Comparison of ENCODE assay signal across 8 cellular contexts in genomic region chr12:66303316-66303804, GRCh38. TPM values are rescaled to one million over a fixed set of nuclear protein-coding genes. Genes with fewer than 3 reads are reported as not detected.
A peak's percentile ranks its signal among the peaks of the same experiment; 100 is the strongest.
DNase-seq lines count a peak whose midpoint lies in the region; ATAC-seq, FAIRE-seq and TF ChIP-seq lines count a peak whose summit lies in the region.
"Not testable (repeated sequence)": the region's sequence is repeated elsewhere in the genome, so short reads cannot be mapped to it uniquely, and the experiment has no call there.

No MANE protein-coding gene starts in this region.

- not testable (repeated sequence) for H3K9me3 ChIP-seq in CD8-positive, alpha-beta memory T cell (ENCODE audit: low read length); HUES48 (ENCODE audit: control insufficient read depth, insufficient read depth, low read length); HepG2 (ENCODE audit: low read length)

- TF ChIP-seq CTCF in bronchial epithelial cell (IDR thresholded peaks at IDR 0.05; ENCODE audit: insufficient read depth, low read length, severe bottlenecking); HepG2 (CRISPR knock-in tag; IDR thresholded peaks at IDR 0.05): not testable (repeated sequence)

- H2AFZ ChIP-seq in HepG2 (ENCODE audit: low read length), result not testable (repeated sequence)

- peak overlapping the region; percentile 89 for H3K4me2 ChIP-seq in HepG2 (ENCODE audit: low read depth, low read length)

- DNase-seq in CD8-positive, alpha-beta memory T cell, result peak in 2 of 5 donors; percentile 56 to 65
- peak; percentile 51 for DNase-seq in activated CD4-positive, alpha-beta T cell treated with anti-CD3 and anti-CD28 coated beads for 36 hours
- peak; percentile 45 for DNase-seq in bronchial epithelial cell (ENCODE audit: low read depth)
- not testable (repeated sequence) for DNase-seq in HepG2 (ENCODE audit: low spot score)
- peak; percentile 12 for DNase-seq in stimulated activated CD4-positive, alpha-beta T cell treated with anti-CD3 and anti-CD28 coated beads, Interleukin-1b, Interleukin-23, amount 100 ng/mL, for 48 hours

- BruUV-seq in HepG2 (replicated peaks; lab: Mats Ljungman, UMichigan), result not testable (repeated sequence)

- peaks cover 12% of the 10 kb centered on the region for H3K36me3 ChIP-seq in CD8-positive, alpha-beta memory T cell (ENCODE audit: insufficient read depth, low read length)
- peaks cover 25% of the 10 kb centered on the region for H3K36me3 ChIP-seq in HUES48 (ENCODE audit: control insufficient read depth, insufficient read depth, low read length)
- not testable (repeated sequence) for H3K36me3 ChIP-seq in bronchial epithelial cell (ENCODE audit: control insufficient read depth, insufficient read depth, low read length); HepG2 (replicated peaks in 1 of 2; ENCODE audit: control insufficient read depth in 1 of 2, insufficient read depth in 2 of 2, low read length in 2 of 2)

- not testable (repeated sequence) for TF ChIP-seq RAD21 in HepG2 (CRISPR knock-in tag; IDR thresholded peaks at IDR 0.05)

- H4K20me1 ChIP-seq in HepG2 (ENCODE audit: insufficient read depth, low read length), result not testable (repeated sequence)

- H3K4me1 Mint-ChIP-seq in CD8-positive, alpha-beta memory T cell, result peaks cover 45 to 62% (median 56%) of the 10 kb centered on the region in 3 donors
- H3K4me1 Mint-ChIP-seq in activated CD4-positive, alpha-beta T cell treated with anti-CD3 and anti-CD28 coated beads for 36 hours, result peaks cover 43% of the 10 kb centered on the region

- H3K79me2 ChIP-seq in HepG2 (ENCODE audit: insufficient read depth, low read length), result not testable (repeated sequence)

- not testable (repeated sequence) for TF ChIP-seq EP300 in HepG2 (IDR thresholded peaks at IDR 0.05; ENCODE audit: low read depth in 2 of 2, low read length in 2 of 2); HepG2 (CRISPR knock-in tag; IDR thresholded peaks at IDR 0.05; ENCODE audit: borderline replicate concordance)

- H3K36me3 Mint-ChIP-seq in CD8-positive, alpha-beta memory T cell, result peaks cover 7 to 50% (median 15%) of the 10 kb centered on the region in 3 donors
- H3K36me3 Mint-ChIP-seq in activated CD4-positive, alpha-beta T cell treated with anti-CD3 and anti-CD28 coated beads for 36 hours (ENCODE audit: low read depth), result peaks cover 43% of the 10 kb centered on the region

- peak overlapping the region; percentile 89 to 99 (median 96) for H3K27ac Mint-ChIP-seq in CD8-positive, alpha-beta memory T cell
- H3K27ac Mint-ChIP-seq in activated CD4-positive, alpha-beta T cell treated with anti-CD3 and anti-CD28 coated beads for 36 hours, result peak overlapping the region; percentile 100

- peak; percentile 38 for ATAC-seq in GM19324 (IDR thresholded peaks at IDR 0.05; ENCODE audit: low FRiP score, unreplicated experiment)
- peak; percentile 38 for ATAC-seq in HG02642 (IDR thresholded peaks at IDR 0.05; ENCODE audit: poor library complexity, unreplicated experiment)
- peak; percentile 72 for ATAC-seq in activated CD4-positive, alpha-beta T cell treated with anti-CD3 and anti-CD28 coated beads for 36 hours
- not testable (repeated sequence) for ATAC-seq in HepG2

- H3K9ac ChIP-seq in HUES48 (ENCODE audit: low read depth, low read length); HepG2 (ENCODE audit: insufficient read depth, low read depth, low read length): not testable (repeated sequence)

- peak overlapping the region; percentile 93 to 100 (median 97) for H3K4me3 Mint-ChIP-seq in CD8-positive, alpha-beta memory T cell
- H3K4me3 Mint-ChIP-seq in activated CD4-positive, alpha-beta T cell treated with anti-CD3 and anti-CD28 coated beads for 36 hours, result peak overlapping the region; percentile 96

- not testable (repeated sequence) for TF ChIP-seq POLR2A in HepG2 (IDR thresholded peaks at IDR 0.05; ENCODE audit: insufficient read depth in 1 of 2, low read depth in 2 of 2, low read length in 2 of 2)

- not testable (repeated sequence) for H3K27me3 Mint-ChIP-seq in CD8-positive, alpha-beta memory T cell; activated CD4-positive, alpha-beta T cell treated with anti-CD3 and anti-CD28 coated beads for 36 hours

- in situ Hi-C loops in HepG2 (cut with HindIII; ENCODE audit: extremely low pct_ligation_motif_present, low pct_unique_long_range_greater_than_20kb), result not testable (repeated sequence)

- H3K4me3 ChIP-seq in CD8-positive, alpha-beta memory T cell (ENCODE audit: low read length), result peak overlapping the region; percentile 96
- peak overlapping the region; percentile 88 for H3K4me3 ChIP-seq in HUES48 (ENCODE audit: low read depth, low read length)
- not testable (repeated sequence) for H3K4me3 ChIP-seq in bronchial epithelial cell (ENCODE audit: low read depth, low read length)
- peak overlapping the region in 1 of 3 experiments; percentile 89; a peak in 2 of 6 replicates for H3K4me3 ChIP-seq in HepG2 (replicated peaks in 1 of 3; ENCODE audit: insufficient read depth in 1 of 3, low read depth in 2 of 3, low read length in 3 of 3)

- POLR2A ChIA-PET in CD8-positive, alpha-beta memory T cell (lab: Charles Lee), result interaction anchor here (0.7 to 3.5 kb wide), 6 partner anchors 12 to 172 kb away, joined by 5 to 26 read pairs (median 8); partner anchors contain the start of gene LLPH
- POLR2A ChIA-PET in activated CD4-positive, alpha-beta T cell treated with anti-CD3 and anti-CD28 coated beads for 36 hours (lab: Charles Lee), result interaction anchor here (0.7 to 1.4 kb wide), 4 partner anchors 11 to 133 kb away, joined by 3 to 8 read pairs (median 3); partner anchors contain the start of gene TMBIM4
- POLR2A ChIA-PET in HepG2 (lab: Yijun Ruan, JAX), result interaction anchor here (1.1 kb wide), 1 partner anchor 9 kb away, joined by 3 read pairs; no protein-coding TSS in a partner anchor

- 93% methylated on average over 14 of the region's 14 CpGs for WGBS in HepG2 (ENCODE audit: low lambda C conversion rate)

- H3K27ac ChIP-seq in CD8-positive, alpha-beta memory T cell (ENCODE audit: low read depth, low read length), result peak overlapping the region; percentile 82
- not testable (repeated sequence) for H3K27ac ChIP-seq in HUES48 (ENCODE audit: low read depth, low read length); HepG2 (ENCODE audit: extremely low read length, insufficient read depth, low read length)

- H3K4me1 ChIP-seq in CD8-positive, alpha-beta memory T cell (ENCODE audit: insufficient read depth, low read length), result peaks cover 38% of the 10 kb centered on the region
- H3K4me1 ChIP-seq in HUES48 (ENCODE audit: control insufficient read depth, insufficient read depth, low read length), result not testable (repeated sequence)
- peaks cover 25% of the 10 kb centered on the region for H3K4me1 ChIP-seq in HepG2 (ENCODE audit: insufficient read depth, low read length)

- CTCF ChIA-PET in CD8-positive, alpha-beta memory T cell (lab: Charles Lee), result interaction anchor here (0.9 to 2.1 kb wide), 6 partner anchors 10 to 34 kb away, joined by 3 to 8 read pairs (median 4); no protein-coding TSS in a partner anchor
- CTCF ChIA-PET in activated CD4-positive, alpha-beta T cell treated with anti-CD3 and anti-CD28 coated beads for 36 hours (lab: Charles Lee), result interaction anchor here (0.8 to 2.5 kb wide), 4 partner anchors 25 to 134 kb away, joined by 3 to 7 read pairs (median 4); no protein-coding TSS in a partner anchor
- CTCF ChIA-PET in HepG2 (lab: Yijun Ruan, JAX; ENCODE audit: low intra/inter-chr PET ratio, low total read pairs), result not testable (repeated sequence)

- not testable (repeated sequence) for H3K9me3 Mint-ChIP-seq in CD8-positive, alpha-beta memory T cell; activated CD4-positive, alpha-beta T cell treated with anti-CD3 and anti-CD28 coated beads for 36 hours (ENCODE audit: low read depth)

- not testable (repeated sequence) for H3K27me3 ChIP-seq in CD8-positive, alpha-beta memory T cell (ENCODE audit: insufficient read depth, low read length, poor library complexity, severe bottlenecking); HUES48 (ENCODE audit: control insufficient read depth, insufficient read depth, low read length); bronchial epithelial cell (ENCODE audit: control insufficient read depth, insufficient read depth, low read length); HepG2 (ENCODE audit: control insufficient read depth in 1 of 2, insufficient read depth in 2 of 2, low read length in 2 of 2)

- not testable (repeated sequence) for FAIRE-seq in bronchial epithelial cell (lab: Jason Lieb, UNC); HepG2 (lab: Jason Lieb, UNC)

- intact Hi-C loops in activated CD4-positive, alpha-beta T cell treated with anti-CD3 and anti-CD28 coated beads for 36 hours (cut with DNase I, micrococcal nuclease), result loop anchor here (1.0 to 10.0 kb wide), 7 partner anchors 35 to 1899 kb away; partner anchors contain the start of genes CAND1 (in 1 of the 2), LLPH (in 1 of the 2), RASSF3 (in 1 of the 2) and XPOT (in 1 of the 2)
- intact Hi-C loops in HepG2 (cut with micrococcal nuclease; ENCODE audit: unreplicated experiment), result not testable (repeated sequence)

RNA-seq across cellular contexts. Expression of gene HELB, which starts 1.1 kb away (rescaled TPM):
- 10 to 100 TPM; 13.8 to 14.2 TPM for total RNA-seq in CD8-positive, alpha-beta memory T cell
- 29.4 TPM for polyA plus RNA-seq in CD8-positive, alpha-beta memory T cell
- total RNA-seq in activated CD4-positive, alpha-beta T cell treated with anti-CD3 and anti-CD28 coated beads for 36 hours, result 10 to 100 TPM; 21.0 to 23.6 TPM
- total RNA-seq in bronchial epithelial cell, result 2.2 and 2.6 TPM in 2 replicates
- 3.7 and 4.5 TPM in 2 replicates for total RNA-seq in HepG2 (2016; rRNA removed; fragmentation: Illumina TruSeq; extraction: Trizol)
- total RNA-seq in HepG2 (2016; cell fraction: cytosol; rRNA removed; fragmentation: Illumina TruSeq; extraction: Trizol; ENCODE audit: low read depth), result 0.40 and 0.44 TPM in 2 replicates
- 3.0 and 4.9 TPM in 2 replicates for total RNA-seq in HepG2 (2016; cell fraction: insoluble cytoplasmic fraction; rRNA removed; fragmentation: Illumina TruSeq; extraction: Trizol)
- 0.96 and 1.1 TPM in 2 replicates for total RNA-seq in HepG2 (2016; cell fraction: membrane; rRNA removed; fragmentation: Illumina TruSeq; extraction: Trizol)
- total RNA-seq in HepG2 (2016; cell fraction: nucleus; rRNA removed; fragmentation: Illumina TruSeq; extraction: Trizol), result 5.6 and 6.5 TPM in 2 replicates
- 1.4 and 1.7 TPM in 2 replicates for polyA plus RNA-seq in HepG2 (2011; rRNA removed)
- polyA plus RNA-seq in HepG2 (2011; cell fraction: cytosol; rRNA removed), result 0.67 and 0.96 TPM in 2 replicates
- 1.9 and 2.0 TPM in 2 replicates for polyA plus RNA-seq in HepG2 (2011; cell fraction: nucleus; rRNA removed)
- polyA plus RNA-seq in HepG2 (2012), result 0.64 and 0.81 TPM in 2 replicates
- 0.03 and 0.05 TPM in 2 replicates for polyA plus RNA-seq in HepG2 (2016; cell fraction: cytosol; fragmentation: Illumina TruSeq; extraction: Trizol; ENCODE audit: low read depth)
- polyA plus RNA-seq in HepG2 (2016; cell fraction: insoluble cytoplasmic fraction; fragmentation: Illumina TruSeq; extraction: Trizol; ENCODE audit: low read depth), result 0.64 and 0.69 TPM in 2 replicates
- polyA plus RNA-seq in HepG2 (2016; cell fraction: membrane; fragmentation: Illumina TruSeq; extraction: Trizol; ENCODE audit: low read depth), result 0.07 and 0.10 TPM in 2 replicates
- 1.3 TPM in 2 replicates for polyA plus RNA-seq in HepG2 (2016; cell fraction: nucleus; fragmentation: Illumina TruSeq; extraction: Trizol; ENCODE audit: insufficient read depth, low read depth)
- 5.1 and 7.0 TPM in 2 replicates for polyA minus RNA-seq in HepG2 (2011; rRNA and poly(A)+ RNA removed; ENCODE audit: low replicate concordance)
- polyA minus RNA-seq in HepG2 (2011; cell fraction: cytosol; rRNA and poly(A)+ RNA removed), result 2.3 and 2.4 TPM in 2 replicates
- 24.2 and 25.5 TPM in 2 replicates for polyA minus RNA-seq in HepG2 (2011; cell fraction: nucleus; rRNA and poly(A)+ RNA removed)
